ENCODE assay signal across 18 cellular contexts in the genomic region with DNA sequence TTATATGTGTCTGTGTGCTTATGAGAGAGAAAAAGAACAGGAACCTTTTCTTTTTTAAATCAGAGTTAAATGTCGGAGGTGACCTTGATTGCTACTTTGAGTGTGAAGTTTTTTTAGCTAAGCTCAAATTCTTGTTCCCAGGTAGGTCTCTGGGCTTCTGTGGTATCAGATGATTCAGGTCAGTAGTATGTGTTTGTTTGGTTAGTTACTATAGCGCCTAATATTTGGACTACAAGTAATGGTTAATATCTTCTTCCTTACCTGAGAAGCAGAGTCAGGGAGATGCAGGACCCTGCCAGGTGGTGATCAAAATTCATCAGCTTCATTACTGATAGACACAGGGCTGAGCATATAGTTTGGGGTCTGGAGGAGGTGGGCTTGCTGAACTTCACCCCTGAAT. TPM values are rescaled to one million over a fixed set of nuclear protein-coding genes. Genes with fewer than 3 reads are reported as not detected.
DNase-seq lines count a peak whose midpoint lies in the region; TF ChIP-seq lines count a peak whose summit lies in the region.
"Had no signal": no experiment of that assay in that cellular context is flagged by ENCODE, and none has a peak within 500 bp of the region (broad histone marks: within the 10 kb centered on the region; RNA-seq: fewer than 3 reads in every experiment).

No MANE protein-coding gene starts in this region.

- no peak overlapping the region for H4K91ac ChIP-seq in H9 (ENCODE audit: insufficient read length, low read depth, low read length)
- no peak overlapping the region for H4K91ac ChIP-seq in trophoblast cell (ENCODE audit: low read depth, low read length)

- H2BK12ac ChIP-seq in H9 (ENCODE audit: insufficient read length, low read depth, low read length) (no peak overlapping the region), trophoblast cell (ENCODE audit: low read length) (no peak overlapping the region)

- no peaks in the 10 kb centered on the region for H3K4me1 ChIP-seq in H9 (ENCODE audit: insufficient read depth, low read length)
- peaks cover 0 to 3% of the 10 kb centered on the region in 2 experiments for H3K4me1 ChIP-seq in trophoblast cell (ENCODE audit: control insufficient read depth in 1 of 2, insufficient read depth in 2 of 2, low read length in 2 of 2)

- POLR2A ChIA-PET in RWPE1 (lab: Yijun Ruan, JAX; ENCODE audit: low non-redundant PET): no interaction called here

- no peak overlapping the region for H2AFZ ChIP-seq in H9 (ENCODE audit: low read length)
- no peak overlapping the region for H2AFZ ChIP-seq in trophoblast cell (ENCODE audit: insufficient read depth, low read length, poor library complexity)

- H3K27me3 ChIP-seq in H9 (ENCODE audit: insufficient read depth, low read length): no peaks in the 10 kb centered on the region
- H3K27me3 ChIP-seq in trophoblast cell (ENCODE audit: insufficient read depth, low read length): no peaks in the 10 kb centered on the region

- no peaks in the 10 kb centered on the region for H3K36me3 ChIP-seq in trophoblast cell (ENCODE audit: control insufficient read depth in 1 of 2, insufficient read depth in 2 of 2, low read length in 2 of 2)

- no peak overlapping the region for H3K4me3 Mint-ChIP-seq in H9
- H3K4me3 Mint-ChIP-seq: CD14-positive monocyte had no signal

- no peak overlapping the region for H4K5ac ChIP-seq in H9 (ENCODE audit: insufficient read length, low read depth, low read length)

- TF ChIP-seq CTCF in H9 (conservative IDR thresholded peaks at IDR 0.05) (no peak), RWPE1 (conservative IDR thresholded peaks at IDR 0.05; ENCODE audit: low read depth) (no peak), epithelial cell of esophagus (IDR thresholded peaks at IDR 0.05; ENCODE audit: insufficient read depth, low read depth, low read length, missing control alignments) (no peak), GM10266 (IDR thresholded peaks at IDR 0.05; ENCODE audit: control insufficient read depth, insufficient read depth, low read depth, missing control alignments) (no peak), GM13976 (IDR thresholded peaks at IDR 0.05; ENCODE audit: borderline replicate concordance, control extremely low read depth, extremely low read depth, insufficient read depth, missing control alignments) (no peak)

- no peaks in the 10 kb centered on the region; a peak in 1 of 5 replicates for H3K9me3 Mint-ChIP-seq in H9
- H3K9me3 Mint-ChIP-seq: CD14-positive monocyte had no signal

- DNase-seq in H9 (no peak), RWPE1 (ENCODE audit: low spot score) (peak; percentile 57), epithelial cell of esophagus (ENCODE audit: low read depth) (peak; percentile 63), trophoblast cell (peak in 1 of 2 donors; percentile 84), GM10266 (ENCODE audit: extremely low spot score) (no peak), GF-D8 (lab: John Stamatoyannopoulos, UW) (no peak), GM13976 (ENCODE audit: low spot score) (no peak), COLO829 (ENCODE audit: low spot score) (no peak)
- DNase-seq: DMS79 treated with DMSO at 0.1 percent for 48 hours, GOT3, IMR-90, Karpas-422, MM.1S, NCI-H1092 treated with DMSO at 0.1 percent for 48 hours, NCI-H2081 treated with DMSO at 0.1 percent for 48 hours, NCI-H510A treated with DMSO at 0.1 percent for 48 hours, SHP77 treated with DMSO at 0.1 percent for 48 hours had no signal

- H3K79me2 ChIP-seq in H9 (ENCODE audit: insufficient read depth, low read length) (no peaks in the 10 kb centered on the region), trophoblast cell (ENCODE audit: control insufficient read depth, insufficient read depth, low read length, poor library complexity) (no peaks in the 10 kb centered on the region)

- H2BK5ac ChIP-seq in H9 (ENCODE audit: insufficient read length, low read length): no peak overlapping the region
- peak overlapping the region; percentile 27 for H2BK5ac ChIP-seq in trophoblast cell (ENCODE audit: low read depth, low read length, poor library complexity)

- peak overlapping the region in 2 of 3 experiments; percentile 38 to 68; a peak in 3 of 7 replicates for H3K27ac Mint-ChIP-seq in H9

- no peaks in the 10 kb centered on the region for H3K4me1 Mint-ChIP-seq in H9
- H3K4me1 Mint-ChIP-seq: CD14-positive monocyte had no signal

- no CpG with 5 or more reads among the region's 2 CpGs for WGBS in H9 (ENCODE audit: extremely low coverage, insufficient read length, low lambda C conversion rate)
- WGBS in trophoblast cell (ENCODE audit: extremely low coverage, insufficient coverage, insufficient read length): no CpG with 5 or more reads among the region's 2 CpGs

- H4K8ac ChIP-seq in H9 (replicated peaks; ENCODE audit: insufficient read length, low read depth, low read length) (no peak overlapping the region), trophoblast cell (ENCODE audit: low read depth, low read length) (no peak overlapping the region)

- no peaks in the 10 kb centered on the region for H3K79me1 ChIP-seq in H9 (ENCODE audit: insufficient read depth, low read depth, low read length, poor library complexity, severe bottlenecking)
- H3K79me1 ChIP-seq in trophoblast cell (ENCODE audit: low read length): peaks cover 2% of the 10 kb centered on the region

- no peak overlapping the region for H3K56ac ChIP-seq in H9 (ENCODE audit: insufficient read length, low read depth, low read length)

- in situ Hi-C loops in GM13976 (cut with MboI; ENCODE audit: low sequenced_read_pairs, unreplicated experiment): no loop called here

- H2BK15ac ChIP-seq in H9 (ENCODE audit: low read depth, low read length): no peak overlapping the region

- H3K23ac ChIP-seq in H9 (ENCODE audit: insufficient read length, low read depth, low read length) (no peak overlapping the region), trophoblast cell (ENCODE audit: low read length) (no peak overlapping the region)

- no peaks in the 10 kb centered on the region for H3K23me2 ChIP-seq in H9 (ENCODE audit: insufficient read length, low read depth, low read length, poor library complexity, severe bottlenecking)

- H3T11ph ChIP-seq in H9 (ENCODE audit: low read length): no peak overlapping the region

- CTCF ChIA-PET in RWPE1 (lab: Yijun Ruan, JAX): no interaction called here

- H3K9me3 ChIP-seq in H9 (ENCODE audit: control insufficient read depth, low read depth, low read length) (no peaks in the 10 kb centered on the region), trophoblast cell (ENCODE audit: insufficient read depth, low read depth, low read length) (no peaks in the 10 kb centered on the region)

- H3K9ac ChIP-seq in H9 (ENCODE audit: extremely low read depth, insufficient read length, low read length): no peak overlapping the region
- H3K9ac ChIP-seq in trophoblast cell (ENCODE audit: low read length): no peak overlapping the region

- H3K18ac ChIP-seq in H9 (ENCODE audit: insufficient read length, low read depth, low read length): no peak overlapping the region
- no peak overlapping the region for H3K18ac ChIP-seq in trophoblast cell (ENCODE audit: low read length)

- no peak overlapping the region for H3K4ac ChIP-seq in H9 (ENCODE audit: low read depth, low read length)
- H3K4ac ChIP-seq in trophoblast cell (ENCODE audit: low read depth, low read length): no peak overlapping the region

- no peak overlapping the region for H3K14ac ChIP-seq in H9 (ENCODE audit: insufficient read depth, low read length)
- no peak overlapping the region for H3K14ac ChIP-seq in trophoblast cell (ENCODE audit: low read length)

- no peak overlapping the region for H2BK20ac ChIP-seq in H9 (ENCODE audit: low read depth, low read length, poor library complexity, severe bottlenecking)

- H3K27ac ChIP-seq in H9 (ENCODE audit: insufficient read length, low read depth, low read length) (no peak overlapping the region), RWPE1 (no peak overlapping the region), trophoblast cell (ENCODE audit: low read depth, low read length) (no peak overlapping the region)

- no peak overlapping the region for H3K4me2 ChIP-seq in H9 (ENCODE audit: insufficient read depth, insufficient read length, low read length)
- H3K4me2 ChIP-seq in trophoblast cell (ENCODE audit: low read length): no peak overlapping the region

- H2BK120ac ChIP-seq in H9 (ENCODE audit: low read depth, low read length, poor library complexity, severe bottlenecking) (no peak overlapping the region), trophoblast cell (ENCODE audit: insufficient read depth, low read length, poor library complexity) (no peak overlapping the region)

- no peak overlapping the region for H4K12ac ChIP-seq in trophoblast cell (ENCODE audit: low read depth, low read length)

- H4K20me1 ChIP-seq in H9 (ENCODE audit: control insufficient read depth, insufficient read depth, insufficient read length): no peaks in the 10 kb centered on the region

- no peaks in the 10 kb centered on the region for H3K27me3 Mint-ChIP-seq in H9 (ENCODE audit: low read depth)

- H2AK5ac ChIP-seq in H9 (ENCODE audit: insufficient read length, low read length) (no peak overlapping the region), trophoblast cell (ENCODE audit: low read length) (no peak overlapping the region)

- H3K36me3 Mint-ChIP-seq in H9 (ENCODE audit: insufficient read depth in 1 of 3, low read depth in 3 of 3): peaks cover 0 to 12% (median 11%) of the 10 kb centered on the region in 3 experiments; a peak in 3 of 7 replicates

- no peak overlapping the region for H3K4me3 ChIP-seq in epithelial cell of esophagus (ENCODE audit: low read length)
- no peak overlapping the region for H3K4me3 ChIP-seq in trophoblast cell (ENCODE audit: low read depth, low read length)

RNA-seq across cellular contexts. Expression of gene ADCK1, which starts 30.8 kb away (rescaled TPM):
- total RNA-seq in H9 (2021): 11.8 and 12.2 TPM in 2 replicates
- polyA plus RNA-seq in trophoblast cell (2013): 3.3 and 3.4 TPM in 2 replicates

Comparison
In these comparisons a context has a peak if more than half of its experiments do, and no peak if none do; other contexts are left out.
1. DNase-seq: peak in RWPE1 (single experiment) and epithelial cell of esophagus (single experiment); none in H9 (single experiment), GM10266 (single experiment), GF-D8 (single experiment), GM13976 (single experiment) and COLO829 (single experiment).